8 cellular contexts compared by ENCODE assay signal in the genomic region with DNA sequence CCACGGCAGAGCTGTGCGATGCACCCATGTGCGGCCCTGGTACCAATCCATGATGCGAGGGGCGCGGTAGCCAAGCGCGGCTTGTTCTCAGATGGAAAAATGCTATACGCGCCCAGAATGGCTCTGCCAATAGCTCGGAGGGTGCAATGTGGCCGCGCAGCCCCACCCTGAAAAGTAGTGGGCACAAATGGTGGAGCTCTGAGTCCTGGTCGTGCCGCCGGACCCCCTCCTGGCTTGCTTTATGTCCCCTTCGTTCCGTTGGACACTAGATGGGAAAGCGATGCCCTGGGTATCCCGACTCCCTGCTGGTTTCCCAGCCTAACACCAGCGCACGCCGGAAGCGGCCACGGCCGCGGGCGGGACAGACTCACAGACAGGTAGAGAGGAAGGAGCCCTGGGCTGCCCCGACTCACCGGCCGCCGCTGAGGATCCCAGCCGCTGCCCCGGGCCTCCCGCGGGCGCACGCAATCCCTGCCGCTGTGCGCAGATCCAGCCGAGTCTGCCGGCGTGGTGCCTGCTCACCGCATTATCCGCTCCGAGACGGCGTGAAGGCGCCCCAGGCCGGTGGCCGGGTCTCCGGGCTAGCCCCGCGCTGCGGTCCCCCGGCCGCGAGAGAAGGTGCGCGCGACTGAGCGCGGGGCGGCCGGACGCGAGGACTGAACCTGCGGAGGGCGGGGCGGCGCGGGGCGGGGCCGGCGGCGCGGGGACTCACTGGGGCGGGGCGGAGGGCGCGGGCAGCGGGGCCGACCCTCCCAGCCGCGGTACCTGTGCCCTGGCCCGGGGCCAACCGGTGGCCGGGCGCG. TPM values are rescaled to one million over a fixed set of nuclear protein-coding genes. Genes with fewer than 3 reads are reported as not detected.
DNase-seq lines count a peak whose midpoint lies in the region; ATAC-seq and TF ChIP-seq lines count a peak whose summit lies in the region.

A gene with protein sequence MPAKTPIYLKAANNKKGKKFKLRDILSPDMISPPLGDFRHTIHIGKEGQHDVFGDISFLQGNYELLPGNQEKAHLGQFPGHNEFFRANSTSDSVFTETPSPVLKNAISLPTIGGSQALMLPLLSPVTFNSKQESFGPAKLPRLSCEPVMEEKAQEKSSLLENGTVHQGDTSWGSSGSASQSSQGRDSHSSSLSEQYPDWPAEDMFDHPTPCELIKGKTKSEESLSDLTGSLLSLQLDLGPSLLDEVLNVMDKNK (minus strand): TSS at position 630 of the 803 bp plus-strand sequence. CDS start 25,055 bp downstream, outside the sequence.

- peak within 1 kb of the TSS; percentile 87 for H2BK12ac ChIP-seq in neuronal stem cell (ENCODE audit: low read length)

- peak within 1 kb of the TSS; percentile 86 for H3K23ac ChIP-seq in neuronal stem cell (ENCODE audit: low read depth, low read length, poor library complexity)

- H3K18ac ChIP-seq in neuronal stem cell (ENCODE audit: low read length): peak within 1 kb of the TSS; percentile 98

- H3K4me3 ChIP-seq in BE2C (ENCODE audit: low read depth, low read length) (peak within 1 kb of the TSS; percentile 94), fibroblast of pulmonary artery (replicated peaks; ENCODE audit: low read depth, low read length) (peak within 1 kb of the TSS; percentile 86), neuronal stem cell (ENCODE audit: low read length in 2 of 2) (peak within 1 kb of the TSS; percentile 72 to 99), thyroid gland (replicated peaks in 1 of 3) (peak within 1 kb of the TSS; percentile 68 to 99 (median 97))

- H2BK5ac ChIP-seq in neuronal stem cell (ENCODE audit: low read length): peak within 1 kb of the TSS; percentile 93

- H3K79me1 ChIP-seq in neuronal stem cell (ENCODE audit: low read depth, low read length): no peaks in the 10 kb centered on the region

- H3K4ac ChIP-seq in neuronal stem cell (ENCODE audit: low read length): no peak within 1 kb of the TSS

- DNase-seq in BE2C (peak; percentile 88), GM19238 (ENCODE audit: insufficient read length, low spot score) (peak; percentile 78), fibroblast of pulmonary artery (ENCODE audit: low read depth) (no peak), neuronal stem cell (ENCODE audit: low spot score) (peak; percentile 69), thyroid gland (peak; percentile 65 to 74)
- DNase-seq in activated T-helper 1 cell treated with anti-CD3 and anti-CD28 coated beads, Interleukin-2, amount 50 U/mL, for 16 hours (ENCODE audit: low read depth in 1 of 2, low spot score in 1 of 2): peak; percentile 39 to 63

- H2BK120ac ChIP-seq in neuronal stem cell (ENCODE audit: low read depth, low read length): peak within 1 kb of the TSS; percentile 95

- peak within 1 kb of the TSS; percentile 92 for H2AFZ ChIP-seq in neuronal stem cell (ENCODE audit: low read length)

- peak in 1 of 2 donors; percentile 76 for TF ChIP-seq POLR2A in thyroid gland (IDR thresholded peaks at IDR 0.05)

- peak within 1 kb of the TSS; percentile 95 for H3K14ac ChIP-seq in neuronal stem cell (ENCODE audit: low read length)

- H3K9ac ChIP-seq in neuronal stem cell (ENCODE audit: low read depth, low read length, poor library complexity): peak within 1 kb of the TSS; percentile 97

- H3K36me3 ChIP-seq in BE2C (peaks cover 27% of the 10 kb centered on the region), neuronal stem cell (replicated peaks in 1 of 2; ENCODE audit: control insufficient read depth in 2 of 2, insufficient read depth in 2 of 2, low read length in 2 of 2) (peaks cover 0 to 23% of the 10 kb centered on the region in 2 donors), thyroid gland (no peaks in the 10 kb centered on the region)

- peak within 1 kb of the TSS; percentile 83 for H2BK15ac ChIP-seq in neuronal stem cell (ENCODE audit: low read length)

- intact Hi-C loops in thyroid gland (cut with DNase I): loop anchor here (10.0 kb wide), 1 partner anchor 104 kb away; no protein-coding TSS in a partner anchor

- no peak within 1 kb of the TSS for H4K8ac ChIP-seq in neuronal stem cell (ENCODE audit: low read depth, low read length)

- peak within 1 kb of the TSS; percentile 65 for H2AK5ac ChIP-seq in neuronal stem cell (ENCODE audit: low read depth, low read length)

- H3K9me3 ChIP-seq in BE2C: no peaks in the 10 kb centered on the region
- no peaks in the 10 kb centered on the region for H3K9me3 ChIP-seq in neuronal stem cell (replicated peaks in 1 of 2; ENCODE audit: control insufficient read depth in 2 of 2, insufficient read depth in 1 of 2, low read depth in 1 of 2, low read length in 2 of 2)
- no peaks in the 10 kb centered on the region for H3K9me3 ChIP-seq in thyroid gland

- no CpG with 5 or more reads among the region's 90 CpGs for WGBS in neuronal stem cell (ENCODE audit: extremely low coverage in 2 of 2, insufficient read length in 2 of 2, insufficient replicate concordance in 1 of 2), 2 donors
- 1 to 2% methylated on average over 19 to 23 of the region's 90 CpGs for WGBS in thyroid gland, 2 donors

- H3K4me2 ChIP-seq in neuronal stem cell (ENCODE audit: insufficient read depth, low read length, poor library complexity, severe bottlenecking): peak within 1 kb of the TSS; percentile 75

- peaks cover 6% of the 10 kb centered on the region for H3K4me1 ChIP-seq in BE2C
- peaks cover 8 to 15% of the 10 kb centered on the region in 2 donors for H3K4me1 ChIP-seq in neuronal stem cell (ENCODE audit: control insufficient read depth in 2 of 2, insufficient read depth in 1 of 2, low read depth in 1 of 2, low read length in 2 of 2)
- peaks cover 5 to 7% of the 10 kb centered on the region in 2 donors for H3K4me1 ChIP-seq in thyroid gland

- H3K27me3 ChIP-seq in BE2C (no peaks in the 10 kb centered on the region), neuronal stem cell (ENCODE audit: control insufficient read depth in 3 of 3, insufficient read depth in 3 of 3, low read depth in 1 of 3, low read length in 3 of 3) (no peaks in the 10 kb centered on the region), thyroid gland (no peaks in the 10 kb centered on the region)

- peak; percentile 44 for ATAC-seq in HG03439 (IDR thresholded peaks at IDR 0.05; ENCODE audit: unreplicated experiment)

- TF ChIP-seq CTCF in BE2C (IDR thresholded peaks at IDR 0.05; ENCODE audit: low read depth, low read length) (no peak), fibroblast of pulmonary artery (IDR thresholded peaks at IDR 0.05; ENCODE audit: low read length, missing control alignments) (no peak), thyroid gland (IDR thresholded peaks at IDR 0.05) (no peak)

- peak within 1 kb of the TSS; percentile 97 for H3K27ac ChIP-seq in neuronal stem cell (replicated peaks; ENCODE audit: low read length)
- peak within 1 kb of the TSS; percentile 90 to 95 (median 94) for H3K27ac ChIP-seq in thyroid gland

- no peak within 1 kb of the TSS for H4K91ac ChIP-seq in neuronal stem cell (ENCODE audit: low read depth, low read length, poor library complexity)

TF ChIP-seq in PFSK-1, 5 proteins besides CTCF, POLR2A, EP300 and RAD21:
- TF ChIP-seq POLR2AphosphoS5 (IDR thresholded peaks at IDR 0.05; ENCODE audit: low read depth, low read length) (peak; percentile 68), SIN3A (IDR thresholded peaks at IDR 0.05; ENCODE audit: borderline replicate concordance, insufficient read depth, low read length) (peak; percentile 22; the same call in 1 of the 2 replicates), TAF1 (IDR thresholded peaks at IDR 0.05; ENCODE audit: borderline replicate concordance, insufficient read depth, low read length) (0 out of 2 replicates have a peak, but pooled peaks have one; percentile 76), FOXP2 (optimal IDR thresholded peaks at IDR 0.05; ENCODE audit: borderline replicate concordance, extremely low read depth, extremely low read length, insufficient read depth) (peak; percentile 21)
- TF ChIP-seq, protein P1, sequence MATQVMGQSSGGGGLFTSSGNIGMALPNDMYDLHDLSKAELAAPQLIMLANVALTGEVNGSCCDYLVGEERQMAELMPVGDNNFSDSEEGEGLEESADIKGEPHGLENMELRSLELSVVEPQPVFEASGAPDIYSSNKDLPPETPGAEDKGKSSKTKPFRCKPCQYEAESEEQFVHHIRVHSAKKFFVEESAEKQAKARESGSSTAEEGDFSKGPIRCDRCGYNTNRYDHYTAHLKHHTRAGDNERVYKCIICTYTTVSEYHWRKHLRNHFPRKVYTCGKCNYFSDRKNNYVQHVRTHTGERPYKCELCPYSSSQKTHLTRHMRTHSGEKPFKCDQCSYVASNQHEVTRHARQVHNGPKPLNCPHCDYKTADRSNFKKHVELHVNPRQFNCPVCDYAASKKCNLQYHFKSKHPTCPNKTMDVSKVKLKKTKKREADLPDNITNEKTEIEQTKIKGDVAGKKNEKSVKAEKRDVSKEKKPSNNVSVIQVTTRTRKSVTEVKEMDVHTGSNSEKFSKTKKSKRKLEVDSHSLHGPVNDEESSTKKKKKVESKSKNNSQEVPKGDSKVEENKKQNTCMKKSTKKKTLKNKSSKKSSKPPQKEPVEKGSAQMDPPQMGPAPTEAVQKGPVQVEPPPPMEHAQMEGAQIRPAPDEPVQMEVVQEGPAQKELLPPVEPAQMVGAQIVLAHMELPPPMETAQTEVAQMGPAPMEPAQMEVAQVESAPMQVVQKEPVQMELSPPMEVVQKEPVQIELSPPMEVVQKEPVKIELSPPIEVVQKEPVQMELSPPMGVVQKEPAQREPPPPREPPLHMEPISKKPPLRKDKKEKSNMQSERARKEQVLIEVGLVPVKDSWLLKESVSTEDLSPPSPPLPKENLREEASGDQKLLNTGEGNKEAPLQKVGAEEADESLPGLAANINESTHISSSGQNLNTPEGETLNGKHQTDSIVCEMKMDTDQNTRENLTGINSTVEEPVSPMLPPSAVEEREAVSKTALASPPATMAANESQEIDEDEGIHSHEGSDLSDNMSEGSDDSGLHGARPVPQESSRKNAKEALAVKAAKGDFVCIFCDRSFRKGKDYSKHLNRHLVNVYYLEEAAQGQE (IDR thresholded peaks at IDR 0.05; ENCODE audit: insufficient read depth in 1 of 2, low read depth in 2 of 2, low read length in 2 of 2): no peak

RNA-seq across cellular contexts. Expression of the gene that starts here (rescaled TPM):
- polyA plus RNA-seq in BE2C (2012; ENCODE audit: insufficient read depth, insufficient read length, low read depth): 131 TPM
- 23.5 TPM for polyA plus RNA-seq in PFSK-1 (2012; ENCODE audit: insufficient read length, low read depth)
- 32.1 TPM for polyA plus RNA-seq in neuronal stem cell (2013, experiment 1 of 2)
- polyA plus RNA-seq in neuronal stem cell (2013, experiment 2 of 2): 31.5 TPM
- 10 to 100 TPM in 3 of 4 donors, 1 to 10 TPM in 1; 8.1 to 24.7 (median 18.8) TPM for total RNA-seq in thyroid gland
